ENCODE assay signal across 29 cellular contexts in genomic region chr18:32998921-32999320, GRCh38.
"Had no signal": no experiment of that assay in that cellular context is flagged by ENCODE, and none has a peak within 500 bp of the region (broad histone marks: within the 10 kb centered on the region; RNA-seq: fewer than 3 reads in every experiment).

No MANE protein-coding gene starts in this region.

- H3K4me1 Mint-ChIP-seq: naive thymus-derived CD8-positive, alpha-beta T cell; nephron progenitor cell; neural progenitor cell; stimulated activated memory B cell treated with anti-CD40 and anti-IgM and Interleukin-4, amounts not matched to agents 10 μg/mL and 1 μg/mL and 100 μg/mL, for 72 hours; stimulated activated naive CD8-positive, alpha-beta T cell treated with anti-CD3 and anti-CD28 coated beads, Interleukin-15, amount 100 ng/mL, for 72 hours had no signal

- H2AFZ ChIP-seq: neural progenitor cell, parathyroid adenoma had no signal

- H3K9ac ChIP-seq: neural progenitor cell, parathyroid adenoma had no signal

- H3K9me3 Mint-ChIP-seq: type B pancreatic cell had no signal

- DNase-seq: naive thymus-derived CD8-positive, alpha-beta T cell; nephron progenitor cell; occipital lobe; ovary; psoas muscle; right cardiac atrium; right lobe of liver; sigmoid colon; small intestine; stimulated activated CD4-positive, alpha-beta T cell treated with anti-CD3 and anti-CD28 coated beads, Interleukin-1b, Interleukin-23, amount 100 ng/mL, for 48 hours; stimulated activated CD4-positive, alpha-beta T cell treated with anti-CD3 and anti-CD28 coated beads, Interleukin-4, amount 100 ng/mL, for 1 hour; stimulated activated CD4-positive, alpha-beta T cell treated with anti-CD3 and anti-CD28 coated beads, Interleukin-4, amount 100 ng/mL, for 4 hours; stimulated activated CD8-positive, alpha-beta memory T cell treated with anti-CD3 and anti-CD28 coated beads, Interleukin-4, amount 100 ng/mL, for 48 hours; stimulated activated naive CD4-positive, alpha-beta T cell; stimulated activated naive CD8-positive, alpha-beta T cell treated with anti-CD3 and anti-CD28 coated beads, Interleukin-15, amount 100 ng/mL, for 72 hours; stimulated activated naive CD8-positive, alpha-beta T cell treated with anti-CD3 and anti-CD28 coated beads, Interleukin-15, Interleukin-2, amounts not matched to agents 100 U/mL and 50 U/mL, for 24 hours; substantia nigra; testis; tibial artery; transverse colon; upper lobe of right lung; uterus had no signal

- H3K27ac ChIP-seq: neural progenitor cell, ovary, parathyroid adenoma, psoas muscle, right lobe of liver, sigmoid colon, suprapubic skin, testis, tibial artery, transverse colon, upper lobe of right lung, uterus had no signal

- H3K4me2 ChIP-seq: neural progenitor cell had no signal

- H3K27ac Mint-ChIP-seq: naive thymus-derived CD8-positive, alpha-beta T cell; natural killer cell treated with Interleukin-12 subunit alpha and Interleukin-12 subunit beta and Interleukin-15 and Interleukin-18, amount 100 ng/mL, for 72 hours; nephron progenitor cell; neural progenitor cell; progenitor cell of endocrine pancreas; stimulated activated memory B cell treated with anti-CD40 and anti-IgM and Interleukin-4, amounts not matched to agents 10 μg/mL and 1 μg/mL and 100 μg/mL, for 72 hours; stimulated activated naive CD8-positive, alpha-beta T cell treated with anti-CD3 and anti-CD28 coated beads, Interleukin-15, amount 100 ng/mL, for 72 hours; type B pancreatic cell had no signal

- H3K36me3 Mint-ChIP-seq: naive thymus-derived CD8-positive, alpha-beta T cell; neural progenitor cell; stimulated activated memory B cell treated with anti-CD40 and anti-IgM and Interleukin-4, amounts not matched to agents 10 μg/mL and 1 μg/mL and 100 μg/mL, for 72 hours; type B pancreatic cell had no signal

- H3K9me3 ChIP-seq: psoas muscle, right lobe of liver, sigmoid colon, suprapubic skin, testis, tibial artery, transverse colon, upper lobe of right lung, uterus had no signal

- H3K4me3 ChIP-seq: neural progenitor cell, ovary, psoas muscle, right lobe of liver, sigmoid colon, suprapubic skin, testis, tibial artery, transverse colon, upper lobe of right lung, uterus had no signal

- H3K4me1 ChIP-seq: neural progenitor cell, parathyroid adenoma, psoas muscle, right lobe of liver, sigmoid colon, suprapubic skin, testis, tibial artery, transverse colon, upper lobe of right lung, uterus had no signal

- H3K27me3 ChIP-seq: neural progenitor cell, ovary, right lobe of liver, sigmoid colon, suprapubic skin, testis, tibial artery, transverse colon, upper lobe of right lung, uterus had no signal

- H3K36me3 ChIP-seq: neural progenitor cell, ovary, right lobe of liver, sigmoid colon, suprapubic skin, tibial artery, transverse colon, upper lobe of right lung, uterus had no signal

- H3K27me3 Mint-ChIP-seq: naive thymus-derived CD8-positive, alpha-beta T cell; natural killer cell treated with Interleukin-12 subunit alpha and Interleukin-12 subunit beta and Interleukin-15 and Interleukin-18, amount 100 ng/mL, for 72 hours; stimulated activated naive CD8-positive, alpha-beta T cell treated with anti-CD3 and anti-CD28 coated beads, Interleukin-15, amount 100 ng/mL, for 72 hours; type B pancreatic cell had no signal

- H3K4me3 Mint-ChIP-seq: naive thymus-derived CD8-positive, alpha-beta T cell; natural killer cell treated with Interleukin-12 subunit alpha and Interleukin-12 subunit beta and Interleukin-15 and Interleukin-18, amount 100 ng/mL, for 72 hours; nephron progenitor cell; neural progenitor cell; stimulated activated memory B cell treated with anti-CD40 and anti-IgM and Interleukin-4, amounts not matched to agents 10 μg/mL and 1 μg/mL and 100 μg/mL, for 72 hours; stimulated activated naive CD8-positive, alpha-beta T cell treated with anti-CD3 and anti-CD28 coated beads, Interleukin-15, amount 100 ng/mL, for 72 hours; type B pancreatic cell had no signal
